In genomic region chr3:187063286-187064081, GRCh38 we compare ENCODE assay signal across 9 cellular contexts.
A peak's percentile ranks its signal among the peaks of the same experiment; 100 is the strongest.
DNase-seq lines count a peak whose midpoint lies in the region; ATAC-seq, FAIRE-seq and TF ChIP-seq lines count a peak whose summit lies in the region.
"Had no signal": no experiment of that assay in that cellular context is flagged by ENCODE, and none has a peak within 500 bp of the region (broad histone marks: within the 10 kb centered on the region; RNA-seq: fewer than 3 reads in every experiment).

No MANE protein-coding gene starts in this region.

- intact Hi-C loops in HepG2 (cut with micrococcal nuclease; ENCODE audit: unreplicated experiment) = loop anchor here (2.0 to 5.0 kb wide), 2 partner anchors 25 to 131 kb away; partner anchors contain the start of gene ST6GAL1

- 64% methylated on average over 6 of the region's 6 CpGs for WGBS in HepG2 (ENCODE audit: low lambda C conversion rate)

- H3K27ac ChIP-seq in HepG2 (ENCODE audit: extremely low read length, insufficient read depth, low read length) = peak overlapping the region; percentile 73
- H3K27ac ChIP-seq: KMS-11 had no signal

- TF ChIP-seq EP300 in HepG2 (IDR thresholded peaks at IDR 0.05; ENCODE audit: low read depth in 2 of 2, low read length in 2 of 2) = no peak; a peak in 1 of 4 replicates
- TF ChIP-seq EP300 in HepG2 (CRISPR knock-in tag; IDR thresholded peaks at IDR 0.05; ENCODE audit: borderline replicate concordance) = peak; percentile 41; the same call in 1 of the 2 replicates

- no peaks in the 10 kb centered on the region for H3K27me3 ChIP-seq in HepG2 (ENCODE audit: control insufficient read depth in 1 of 2, insufficient read depth in 2 of 2, low read length in 2 of 2)

- H3K4me1 Mint-ChIP-seq in activated T-helper 17 cell treated with anti-CD3 and anti-CD28 coated beads, Interleukin-2, amount 50 U/mL, for 72 hours = peaks cover 55% of the 10 kb centered on the region

- peak; percentile 88 for ATAC-seq in activated T-helper 17 cell treated with anti-CD3 and anti-CD28 coated beads, Interleukin-2, amount 50 U/mL, for 72 hours (replicated peaks)
- ATAC-seq in HepG2 = peak; percentile 72
- ATAC-seq in GM18909 (IDR thresholded peaks at IDR 0.05; ENCODE audit: poor library complexity, unreplicated experiment) = no peak

- H3K4me3 ChIP-seq in HepG2 (replicated peaks in 1 of 3; ENCODE audit: insufficient read depth in 1 of 3, low read depth in 2 of 3, low read length in 3 of 3) = 0 out of 6 replicates have a peak overlapping the region, but pooled peaks of 1 of the 3 experiments have one; percentile 2

- peaks cover 80% of the 10 kb centered on the region for H3K4me1 ChIP-seq in HepG2 (ENCODE audit: insufficient read depth, low read length)

- H3K36me3 ChIP-seq in HepG2 (replicated peaks in 1 of 2; ENCODE audit: control insufficient read depth in 1 of 2, insufficient read depth in 2 of 2, low read length in 2 of 2) = peaks cover 25 to 66% of the 10 kb centered on the region in 2 experiments

- POLR2A ChIA-PET in HepG2 (lab: Yijun Ruan, JAX) = interaction anchor here (0.7 to 1.5 kb wide), 3 partner anchors 22 to 24 kb away, joined by 3 to 8 read pairs (median 4); no protein-coding TSS in a partner anchor

- TF ChIP-seq RAD21 in HepG2 (CRISPR knock-in tag; IDR thresholded peaks at IDR 0.05) = no peak

- no peaks in the 10 kb centered on the region for H3K9me3 Mint-ChIP-seq in activated T-helper 17 cell treated with anti-CD3 and anti-CD28 coated beads, Interleukin-2, amount 50 U/mL, for 72 hours

- no peaks in the 10 kb centered on the region for H3K9me3 ChIP-seq in HepG2 (ENCODE audit: low read length)

- H3K9ac ChIP-seq in HepG2 (ENCODE audit: insufficient read depth, low read depth, low read length) = peak overlapping the region; percentile 53
- H3K9ac ChIP-seq: KMS-11 had no signal

- no peaks in the 10 kb centered on the region for H3K27me3 Mint-ChIP-seq in activated T-helper 17 cell treated with anti-CD3 and anti-CD28 coated beads, Interleukin-2, amount 50 U/mL, for 72 hours

- peaks cover 95% of the 10 kb centered on the region for H3K36me3 Mint-ChIP-seq in activated T-helper 17 cell treated with anti-CD3 and anti-CD28 coated beads, Interleukin-2, amount 50 U/mL, for 72 hours (ENCODE audit: low read depth)

- peaks cover 47% of the 10 kb centered on the region for H3K79me2 ChIP-seq in HepG2 (ENCODE audit: insufficient read depth, low read length)

- FAIRE-seq in HepG2 (lab: Jason Lieb, UNC) (peak; percentile 47), urothelium cell line (lab: Jason Lieb, UNC) (no peak)

- peak; percentile 33 for TF ChIP-seq CTCF in HepG2 (CRISPR knock-in tag; IDR thresholded peaks at IDR 0.05)
- no peak for TF ChIP-seq CTCF in GM20000 (IDR thresholded peaks at IDR 0.05; ENCODE audit: extremely low read depth, missing control alignments)

- H4K20me1 ChIP-seq in HepG2 (ENCODE audit: insufficient read depth, low read length) = peaks cover 36% of the 10 kb centered on the region

- CTCF ChIA-PET in HepG2 (lab: Yijun Ruan, JAX; ENCODE audit: low intra/inter-chr PET ratio, low total read pairs) = no interaction called here

- in situ Hi-C loops in HepG2 (cut with HindIII; ENCODE audit: extremely low pct_ligation_motif_present, low pct_unique_long_range_greater_than_20kb) = loop anchor here (10.0 kb wide), 1 partner anchor 129 kb away; the partner anchor contains the start of gene ST6GAL1

- peak overlapping the region; percentile 55 for H3K27ac Mint-ChIP-seq in activated T-helper 17 cell treated with anti-CD3 and anti-CD28 coated beads, Interleukin-2, amount 50 U/mL, for 72 hours

- H3K4me3 Mint-ChIP-seq in activated T-helper 17 cell treated with anti-CD3 and anti-CD28 coated beads, Interleukin-2, amount 50 U/mL, for 72 hours = peak overlapping the region; percentile 22

- TF ChIP-seq POLR2A in HepG2 (IDR thresholded peaks at IDR 0.05; ENCODE audit: insufficient read depth in 1 of 2, low read depth in 2 of 2, low read length in 2 of 2) = no peak

- H2AFZ ChIP-seq in HepG2 (ENCODE audit: low read length) = no peak overlapping the region

- H3K4me2 ChIP-seq in HepG2 (ENCODE audit: low read depth, low read length) = peak overlapping the region; percentile 48

- no TSS peak for BruUV-seq in HepG2 (replicated peaks; lab: Mats Ljungman, UMichigan)

- peak; percentile 36 for DNase-seq in stimulated activated CD4-positive, alpha-beta T cell treated with anti-CD3 and anti-CD28 coated beads, Interleukin-15, amount 100 ng/mL, for 24 hours
- DNase-seq in stimulated activated CD4-positive, alpha-beta T cell treated with anti-CD3 and anti-CD28 coated beads, Interleukin-12 subunit alpha, Interleukin-12 subunit beta, amount 100 ng/mL, for 4 hours = no peak
- DNase-seq in HepG2 (ENCODE audit: low spot score) (peak; percentile 89), urothelium cell line (ENCODE audit: low spot score) (peak; percentile 52), GM20000 (ENCODE audit: low spot score) (no peak), midbrain (lab: John Stamatoyannopoulos, UW) (no peak)

TF ChIP-seq in HepG2, 621 proteins besides CTCF, POLR2A, EP300 and RAD21 (continues in another document):
- no peak for TF ChIP-seq MIER2 (CRISPR knock-in tag; IDR thresholded peaks at IDR 0.05)
- TF ChIP-seq RARA (CRISPR knock-in tag; IDR thresholded peaks at IDR 0.05) = 0 out of 2 replicates have a peak, but pooled peaks have one; percentile 6
- TF ChIP-seq ZSCAN22 (CRISPR knock-in tag; IDR thresholded peaks at IDR 0.05) = no peak
- TF ChIP-seq, protein P1, sequence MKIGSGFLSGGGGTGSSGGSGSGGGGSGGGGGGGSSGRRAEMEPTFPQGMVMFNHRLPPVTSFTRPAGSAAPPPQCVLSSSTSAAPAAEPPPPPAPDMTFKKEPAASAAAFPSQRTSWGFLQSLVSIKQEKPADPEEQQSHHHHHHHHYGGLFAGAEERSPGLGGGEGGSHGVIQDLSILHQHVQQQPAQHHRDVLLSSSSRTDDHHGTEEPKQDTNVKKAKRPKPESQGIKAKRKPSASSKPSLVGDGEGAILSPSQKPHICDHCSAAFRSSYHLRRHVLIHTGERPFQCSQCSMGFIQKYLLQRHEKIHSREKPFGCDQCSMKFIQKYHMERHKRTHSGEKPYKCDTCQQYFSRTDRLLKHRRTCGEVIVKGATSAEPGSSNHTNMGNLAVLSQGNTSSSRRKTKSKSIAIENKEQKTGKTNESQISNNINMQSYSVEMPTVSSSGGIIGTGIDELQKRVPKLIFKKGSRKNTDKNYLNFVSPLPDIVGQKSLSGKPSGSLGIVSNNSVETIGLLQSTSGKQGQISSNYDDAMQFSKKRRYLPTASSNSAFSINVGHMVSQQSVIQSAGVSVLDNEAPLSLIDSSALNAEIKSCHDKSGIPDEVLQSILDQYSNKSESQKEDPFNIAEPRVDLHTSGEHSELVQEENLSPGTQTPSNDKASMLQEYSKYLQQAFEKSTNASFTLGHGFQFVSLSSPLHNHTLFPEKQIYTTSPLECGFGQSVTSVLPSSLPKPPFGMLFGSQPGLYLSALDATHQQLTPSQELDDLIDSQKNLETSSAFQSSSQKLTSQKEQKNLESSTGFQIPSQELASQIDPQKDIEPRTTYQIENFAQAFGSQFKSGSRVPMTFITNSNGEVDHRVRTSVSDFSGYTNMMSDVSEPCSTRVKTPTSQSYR (CRISPR knock-in tag; IDR thresholded peaks at IDR 0.05; ENCODE audit: borderline replicate concordance) = peak; percentile 48; the same call in 1 of the 2 replicates
- TF ChIP-seq, protein P2, sequence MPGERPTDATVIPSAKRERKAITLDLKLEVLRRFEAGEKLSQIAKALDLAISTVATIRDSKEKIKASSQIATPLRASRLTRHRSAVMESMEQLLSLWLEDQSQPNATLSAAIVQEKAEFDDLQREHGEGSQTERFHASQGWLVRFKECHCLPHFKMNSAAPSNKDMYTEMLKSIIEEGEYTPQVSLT (CRISPR knock-in tag; IDR thresholded peaks at IDR 0.05; ENCODE audit: borderline replicate concordance, low read depth) = no peak
- TF ChIP-seq FOXA1 (IDR thresholded peaks at IDR 0.05) = no peak
- TF ChIP-seq FOXA1 (CRISPR knock-in tag; IDR thresholded peaks at IDR 0.05) = peak; percentile 84
- peak; percentile 54; the same call in 1 of the 2 replicates for TF ChIP-seq ZNF605 (CRISPR knock-in tag; IDR thresholded peaks at IDR 0.05)
- TF ChIP-seq ZBTB1 (CRISPR knock-in tag; IDR thresholded peaks at IDR 0.05; ENCODE audit: borderline replicate concordance) = no peak
- no peak for TF ChIP-seq NFIB (CRISPR knock-in tag; IDR thresholded peaks at IDR 0.05; ENCODE audit: borderline replicate concordance)
- 0 out of 2 replicates have a peak, but pooled peaks have one; percentile 40 for TF ChIP-seq HIC2 (CRISPR knock-in tag; IDR thresholded peaks at IDR 0.05; ENCODE audit: low read depth)
- TF ChIP-seq IRX3 (CRISPR knock-in tag; IDR thresholded peaks at IDR 0.05; ENCODE audit: borderline replicate concordance, low read depth) = no peak
- no peak for TF ChIP-seq ZNF790 (CRISPR knock-in tag; IDR thresholded peaks at IDR 0.05; ENCODE audit: borderline replicate concordance)
- TF ChIP-seq SALL2 (CRISPR knock-in tag; IDR thresholded peaks at IDR 0.05) = 0 out of 2 replicates have a peak, but pooled peaks have one; percentile 1
- peak; percentile 59 for TF ChIP-seq FOXA3 (CRISPR knock-in tag; IDR thresholded peaks at IDR 0.05)
- no peak for TF ChIP-seq LCORL (IDR thresholded peaks at IDR 0.05)
- TF ChIP-seq LCORL (CRISPR knock-in tag; IDR thresholded peaks at IDR 0.05) = peak; percentile 39

Comparison
In these comparisons a context has a peak if more than half of its experiments do, and no peak if none do; other contexts are left out.
1. DNase-seq: peak in stimulated activated CD4-positive, alpha-beta T cell treated with anti-CD3 and anti-CD28 coated beads, Interleukin-15, amount 100 ng/mL, for 24 hours (single experiment), HepG2 (single experiment) and urothelium cell line (single experiment); none in stimulated activated CD4-positive, alpha-beta T cell treated with anti-CD3 and anti-CD28 coated beads, Interleukin-12 subunit alpha, Interleukin-12 subunit beta, amount 100 ng/mL, for 4 hours (single experiment), GM20000 (single experiment) and midbrain (single experiment).